Comparison of ENCODE assay signal across 8 cellular contexts in genomic region chr17:63552211-63552610, GRCh38. TPM values are rescaled to one million over a fixed set of nuclear protein-coding genes. Genes with fewer than 3 reads are reported as not detected.
DNase-seq lines count a peak whose midpoint lies in the region; ATAC-seq and TF ChIP-seq lines count a peak whose summit lies in the region.
"Had no signal": no experiment of that assay in that cellular context is flagged by ENCODE, and none has a peak within 500 bp of the region (broad histone marks: within the 10 kb centered on the region; RNA-seq: fewer than 3 reads in every experiment).

No MANE protein-coding gene starts in this region.

- H3K4me3 ChIP-seq in GM23248 (peak overlapping the region; percentile 82), SJSA1 (peak overlapping the region; percentile 85), fibroblast of lung (replicated peaks in 1 of 4; ENCODE audit: control extremely low read depth in 1 of 4, insufficient read depth in 1 of 4, low read depth in 3 of 4, low read length in 4 of 4) (peak overlapping the region; percentile 50 to 93 (median 70)), skeletal muscle tissue (ENCODE audit: low read length in 3 of 3) (peak overlapping the region; percentile 25 to 65 (median 42))

- H4K20me1 ChIP-seq in GM23248 (ENCODE audit: insufficient read depth) = peaks cover 28% of the 10 kb centered on the region
- peaks cover 3% of the 10 kb centered on the region for H4K20me1 ChIP-seq in fibroblast of lung (ENCODE audit: control insufficient read depth, extremely low read depth, insufficient read depth, low read length)

- H3K27ac ChIP-seq in GM23248 (peak overlapping the region; percentile 82), SJSA1 (peak overlapping the region; percentile 10), fibroblast of lung (ENCODE audit: insufficient read depth, low read length) (peak overlapping the region; percentile 37), skeletal muscle tissue (ENCODE audit: low read depth, low read length) (no peak overlapping the region)

- H3F3A ChIP-seq in GM23248 (ENCODE audit: insufficient read depth) = peaks cover 14% of the 10 kb centered on the region

- WGBS in GM23248 (ENCODE audit: low coverage in 1 of 2, low lambda C conversion rate in 2 of 2, missing lambda C conversion rate in 2 of 2), 2 experiments = 54 to 55% methylated on average over 6 of the region's 6 CpGs

- H3K9me2 ChIP-seq in GM23248 (ENCODE audit: insufficient read depth) = no peaks in the 10 kb centered on the region

- TF ChIP-seq CTCF in fibroblast of lung (conservative IDR thresholded peaks at IDR 0.05 in 1 of 2, IDR thresholded peaks at IDR 0.05 in 1 of 2; ENCODE audit: low read depth in 1 of 2, low read length in 2 of 2) = no peak

- peaks cover 69% of the 10 kb centered on the region for H3K79me2 ChIP-seq in GM23248 (ENCODE audit: insufficient read depth)
- H3K79me2 ChIP-seq in fibroblast of lung (ENCODE audit: control insufficient read depth, insufficient read depth, low read length) = peaks cover 67% of the 10 kb centered on the region

- peaks cover 20% of the 10 kb centered on the region for H3K4me1 ChIP-seq in GM23248 (ENCODE audit: insufficient read depth)
- peaks cover 18% of the 10 kb centered on the region for H3K4me1 ChIP-seq in SJSA1 (replicated peaks)
- peaks cover 8% of the 10 kb centered on the region for H3K4me1 ChIP-seq in fibroblast of lung (ENCODE audit: control insufficient read depth, extremely low read depth, insufficient read depth, low read length)
- H3K4me1 ChIP-seq in skeletal muscle tissue (ENCODE audit: control insufficient read depth in 3 of 3, insufficient read depth in 3 of 3, low read length in 3 of 3) = peaks cover 27 to 41% (median 32%) of the 10 kb centered on the region in 3 donors

- H3K9ac ChIP-seq in GM23248 = peak overlapping the region; percentile 90
- peak overlapping the region; percentile 38 for H3K9ac ChIP-seq in fibroblast of lung (ENCODE audit: insufficient read depth, low read length)
- peak overlapping the region in 2 of 3 donors; percentile 27 to 33 for H3K9ac ChIP-seq in skeletal muscle tissue (ENCODE audit: low read depth in 1 of 3, low read length in 3 of 3)

- H2AFZ ChIP-seq in GM23248 (no peak overlapping the region), fibroblast of lung (ENCODE audit: low read length) (no peak overlapping the region)

- in situ Hi-C loops in GM23248 (cut with MboI) = no loop called here

- DNase-seq in GM23248 (peak; percentile 50), SJSA1 (ENCODE audit: low read depth in 1 of 2, low spot score in 2 of 2) (peak in 1 of 2 experiments; percentile 43), fibroblast of lung (ENCODE audit: low read depth in 2 of 2) (peak; percentile 11 to 13)
- DNase-seq: NK-92 treated with Interleukin-12 subunit alpha and Interleukin-12 subunit beta, amount 100 ng/mL, for 24 hours had no signal

- peak overlapping the region; percentile 99 for H3K4me2 ChIP-seq in GM23248 (ENCODE audit: unreplicated experiment)
- H3K4me2 ChIP-seq in fibroblast of lung (ENCODE audit: extremely low read depth, insufficient read depth, low read length) = peak overlapping the region; percentile 93

- H3K36me3 ChIP-seq in GM23248 (ENCODE audit: low read depth) (no peaks in the 10 kb centered on the region), SJSA1 (peaks cover 32% of the 10 kb centered on the region), fibroblast of lung (ENCODE audit: control insufficient read depth, insufficient read depth, low read length) (no peaks in the 10 kb centered on the region), skeletal muscle tissue (ENCODE audit: control insufficient read depth in 3 of 3, insufficient read depth in 3 of 3, low read length in 3 of 3) (no peaks in the 10 kb centered on the region)

- ATAC-seq in HG02973 (IDR thresholded peaks at IDR 0.05; ENCODE audit: unreplicated experiment) = no peak
- ATAC-seq in HG03520 (IDR thresholded peaks at IDR 0.05; ENCODE audit: unreplicated experiment) = no peak
- no peak for ATAC-seq in GM19324 (IDR thresholded peaks at IDR 0.05; ENCODE audit: low FRiP score, unreplicated experiment)

- H3K9me3 ChIP-seq in GM23248 (ENCODE audit: low read depth) (no peaks in the 10 kb centered on the region), SJSA1 (replicated peaks) (no peaks in the 10 kb centered on the region), fibroblast of lung (ENCODE audit: control insufficient read depth, insufficient read depth, low read depth, low read length) (no peaks in the 10 kb centered on the region), skeletal muscle tissue (ENCODE audit: control insufficient read depth in 3 of 3, low read length in 3 of 3) (no peaks in the 10 kb centered on the region)

- H3K27me3 ChIP-seq in GM23248 (replicated peaks; ENCODE audit: insufficient read depth) = no peaks in the 10 kb centered on the region
- no peaks in the 10 kb centered on the region for H3K27me3 ChIP-seq in SJSA1 (replicated peaks)
- H3K27me3 ChIP-seq in fibroblast of lung (ENCODE audit: control insufficient read depth, insufficient read depth, low read length) = no peaks in the 10 kb centered on the region
- no peaks in the 10 kb centered on the region for H3K27me3 ChIP-seq in skeletal muscle tissue (ENCODE audit: control insufficient read depth in 3 of 3, insufficient read depth in 3 of 3, low read length in 3 of 3)

RNA-seq across cellular contexts. Expression of gene DCAF7, which starts 1.9 kb away (rescaled TPM):
- 21.2 and 21.6 TPM in 2 replicates for total RNA-seq in GM23248 (2014; rRNA removed; shearing (Covaris generic))
- polyA plus RNA-seq in GM23248 (2016; fragmentation: Nextera tagmentation; extraction: Ambion mirVana) (38.2 and 38.4 TPM in 2 replicates), fibroblast of lung (38.8 and 42.6 TPM in 2 replicates)
- 60.4 and 68.5 TPM in 2 replicates for total RNA-seq in SJSA1 (2014; rRNA removed; shearing (Covaris generic))
- total RNA-seq in fibroblast of lung (10.0 and 13.9 TPM in 2 replicates), skeletal muscle tissue (13.6 TPM)
- polyA plus RNA-seq in fibroblast of lung (2012) = 35.6 and 39.3 TPM in 2 replicates
- 146 and 204 TPM in 2 replicates for polyA minus RNA-seq in fibroblast of lung (ENCODE audit: low replicate concordance)

RNA-seq across cellular contexts. Expression of gene KCNH6, which starts 29.1 kb away (rescaled TPM):
- not detected in 2 replicates for total RNA-seq in GM23248 (2014; rRNA removed; shearing (Covaris generic))
- not detected in 2 replicates for polyA plus RNA-seq in GM23248 (2016; fragmentation: Nextera tagmentation; extraction: Ambion mirVana)
- not detected in 2 replicates for total RNA-seq in SJSA1 (2014; rRNA removed; shearing (Covaris generic))
- total RNA-seq in fibroblast of lung = not detected in 2 replicates
- not detected in 2 replicates for polyA plus RNA-seq in fibroblast of lung
- polyA plus RNA-seq in fibroblast of lung (2012) = not detected in 2 replicates
- not detected in 2 replicates for polyA minus RNA-seq in fibroblast of lung (ENCODE audit: low replicate concordance)
- not detected for total RNA-seq in skeletal muscle tissue

RNA-seq across cellular contexts. Expression of gene TACO1, which starts 48.5 kb away (rescaled TPM):
- 7.9 and 16.4 TPM in 2 replicates for total RNA-seq in GM23248 (2014; rRNA removed; shearing (Covaris generic))
- polyA plus RNA-seq in GM23248 (2016; fragmentation: Nextera tagmentation; extraction: Ambion mirVana) (22.3 and 23.8 TPM in 2 replicates), fibroblast of lung (26.9 and 35.1 TPM in 2 replicates)
- 23.7 and 30.6 TPM in 2 replicates for total RNA-seq in SJSA1 (2014; rRNA removed; shearing (Covaris generic))
- total RNA-seq in fibroblast of lung (18.7 and 20.3 TPM in 2 replicates), skeletal muscle tissue (14.6 TPM)
- polyA plus RNA-seq in fibroblast of lung (2012) = 23.7 and 35.3 TPM in 2 replicates
- 15.9 and 19.2 TPM in 2 replicates for polyA minus RNA-seq in fibroblast of lung (ENCODE audit: low replicate concordance)

Comparison
In these comparisons a context has a peak if more than half of its experiments do, and no peak if none do; other contexts are left out.
1. H3K9ac ChIP-seq: peak in every context shown above with its lines; median percentile 90 in GM23248; 38 in fibroblast of lung; 30 in skeletal muscle tissue.